9 cellular contexts compared by ENCODE assay signal in the genomic region with DNA sequence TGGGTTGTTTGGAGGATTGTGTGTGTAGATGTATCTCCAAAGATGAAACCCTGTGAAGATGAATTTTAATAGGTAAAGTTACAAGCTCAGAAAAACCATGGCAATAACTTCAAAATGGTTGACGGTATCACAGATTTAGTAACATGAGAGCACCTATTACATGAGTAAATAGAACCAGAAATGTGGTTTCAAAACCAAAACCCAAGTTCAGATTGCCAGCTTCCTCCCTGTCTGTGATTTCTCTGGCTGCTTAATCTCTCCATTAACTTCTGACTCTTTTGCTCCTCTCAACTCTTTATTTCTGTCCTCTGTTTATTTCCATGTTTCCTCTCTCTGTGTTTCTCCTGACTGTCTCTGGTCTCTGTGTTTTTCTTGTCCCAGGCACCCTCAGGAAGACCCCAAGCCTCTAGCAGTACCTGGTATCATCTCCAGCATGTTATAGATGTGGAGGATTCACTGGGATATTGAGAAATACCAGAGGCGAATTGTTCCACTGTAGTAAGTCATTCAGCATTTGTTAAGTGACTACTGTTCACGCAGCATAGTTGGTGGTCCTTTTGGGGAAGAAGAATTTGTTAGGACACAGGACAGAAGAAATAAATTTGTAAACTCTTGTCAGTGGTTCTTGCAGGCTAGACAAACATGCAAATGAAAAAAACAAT.
DNase-seq lines count a peak whose midpoint lies in the region; ATAC-seq and TF ChIP-seq lines count a peak whose summit lies in the region.
"Had no signal": no experiment of that assay in that cellular context is flagged by ENCODE, and none has a peak within 500 bp of the region (broad histone marks: within the 10 kb centered on the region; RNA-seq: fewer than 3 reads in every experiment).

No MANE protein-coding gene starts in this region.

- H3K4me1 ChIP-seq in HUES48 (ENCODE audit: control insufficient read depth, insufficient read depth, low read length): peaks cover 37% of the 10 kb centered on the region
- peaks cover 19 to 24% of the 10 kb centered on the region in 2 donors for H3K4me1 ChIP-seq in gastrocnemius medialis

- peak; percentile 56 for ATAC-seq in GM19043 (IDR thresholded peaks at IDR 0.05; ENCODE audit: low read depth, unreplicated experiment)
- peak in 1 of 2 donors; percentile 29 for ATAC-seq in gastrocnemius medialis

- TF ChIP-seq POLR2A in gastrocnemius medialis (IDR thresholded peaks at IDR 0.05) (no peak), lower leg skin (IDR thresholded peaks at IDR 0.05) (no peak)

- H3K4me3 ChIP-seq in HUES48 (ENCODE audit: low read depth, low read length): no peak overlapping the region
- peak overlapping the region; percentile 56 for H3K4me3 ChIP-seq in coronary artery
- H3K4me3 ChIP-seq in gastrocnemius medialis: peak overlapping the region in 2 of 4 donors; percentile 25 to 26
- no peak overlapping the region for H3K4me3 ChIP-seq in lower leg skin (ENCODE audit: low read depth, poor library complexity, severe bottlenecking)

- peak overlapping the region; percentile 42 for H3K27ac ChIP-seq in HUES48 (ENCODE audit: low read depth, low read length)
- H3K27ac ChIP-seq in coronary artery: peak overlapping the region; percentile 62 to 80
- peak overlapping the region; percentile 14 to 57 (median 22) for H3K27ac ChIP-seq in gastrocnemius medialis

- in situ Hi-C loops in gastrocnemius medialis (cut with MboI; ENCODE audit: low sequenced_read_pairs in 4 of 4): loop anchor here in 1 of 4 donors (25.0 kb wide), 1 partner anchor 424 kb away; no protein-coding TSS in a partner anchor

- no peak overlapping the region for H3K9ac ChIP-seq in HUES48 (ENCODE audit: low read depth, low read length)

- H3K9me3 ChIP-seq in HUES48 (ENCODE audit: control insufficient read depth, insufficient read depth, low read length) (no peaks in the 10 kb centered on the region), gastrocnemius medialis (no peaks in the 10 kb centered on the region)

- TF ChIP-seq CTCF in coronary artery (IDR thresholded peaks at IDR 0.05) (no peak), gastrocnemius medialis (IDR thresholded peaks at IDR 0.05 in 4 of 5, conservative IDR thresholded peaks at IDR 0.05 in 1 of 5) (no peak), lower leg skin (IDR thresholded peaks at IDR 0.05) (no peak)

- no peaks in the 10 kb centered on the region for H3K27me3 ChIP-seq in HUES48 (ENCODE audit: control insufficient read depth, insufficient read depth, low read length)
- no peaks in the 10 kb centered on the region for H3K27me3 ChIP-seq in gastrocnemius medialis

- WGBS in lower leg skin, 2 donors: 59 to 60% methylated on average over 3 of the region's 3 CpGs

- H3K36me3 ChIP-seq in HUES48 (ENCODE audit: control insufficient read depth, insufficient read depth, low read length): no peaks in the 10 kb centered on the region
- H3K36me3 ChIP-seq in gastrocnemius medialis: no peaks in the 10 kb centered on the region

- intact Hi-C loops in gastrocnemius medialis (cut with DNase I; ENCODE audit: low total_unique reads) (loop anchor here (2.0 to 10.0 kb wide), 5 partner anchors 13 to 427 kb away; no protein-coding TSS in a partner anchor), lower leg skin (cut with DNase I; ENCODE audit: low total_unique reads) (no loop called here)

- DNase-seq in coronary artery (ENCODE audit: low spot score) (no peak), gastrocnemius medialis (no peak), globus pallidus (ENCODE audit: low spot score) (no peak), HuH-7.5 (ENCODE audit: low spot score) (no peak), amygdala (lab: John Stamatoyannopoulos, UW) (no peak), lower leg skin (ENCODE audit: low spot score in 2 of 2) (no peak)
- DNase-seq: retina had no signal
